8 cellular contexts compared by ENCODE assay signal in the genomic region with DNA sequence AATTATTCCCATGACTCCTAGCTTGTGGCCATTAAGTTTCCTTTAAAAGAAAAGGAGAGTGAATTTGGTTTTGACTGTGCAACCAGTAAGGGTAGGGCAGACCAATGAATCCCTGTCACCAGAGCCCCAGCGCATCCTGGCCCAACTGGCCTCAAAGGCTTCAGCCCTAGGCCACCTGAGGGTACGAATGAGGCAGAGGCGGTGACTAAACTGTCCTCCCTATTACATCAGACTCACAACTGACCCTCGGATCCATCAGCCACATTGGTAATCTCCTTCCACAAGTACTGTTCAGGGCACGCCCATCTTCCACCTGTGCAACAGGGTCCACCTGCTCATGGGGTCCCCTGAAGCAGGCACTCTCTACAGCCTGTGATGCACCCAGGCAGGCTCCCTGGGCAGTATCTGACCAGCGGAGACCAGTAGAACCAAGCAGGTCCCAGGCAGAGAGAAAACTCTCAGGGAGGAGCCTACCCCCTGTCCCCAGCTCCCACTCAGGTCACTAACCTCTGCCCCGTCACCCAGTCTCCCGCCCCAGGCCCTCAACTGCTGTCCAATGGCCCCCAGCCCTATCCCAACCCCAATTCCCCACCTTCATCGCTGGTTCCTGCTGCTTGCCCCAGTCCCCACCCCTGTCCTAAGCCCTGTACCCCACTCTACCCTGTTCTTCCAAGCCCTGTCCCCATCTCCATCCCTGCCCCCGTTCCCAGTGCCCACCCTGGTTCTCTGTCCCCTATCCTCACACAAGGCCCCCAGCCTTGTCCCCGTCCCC. TPM values are rescaled to one million over a fixed set of nuclear protein-coding genes. Genes with fewer than 3 reads are reported as not detected.
DNase-seq lines count a peak whose midpoint lies in the region; ATAC-seq, FAIRE-seq and TF ChIP-seq lines count a peak whose summit lies in the region.

No MANE protein-coding gene starts in this region.

- peaks cover 17% of the 10 kb centered on the region for H3K4me1 Mint-ChIP-seq in activated B cell treated with CpG ODN at 0.5 μM for 24 hours

- H3K9me3 ChIP-seq in heart left ventricle = no peaks in the 10 kb centered on the region
- no peaks in the 10 kb centered on the region for H3K9me3 ChIP-seq in gastrocnemius medialis

- peak; percentile 6 for DNase-seq in GM12892 (ENCODE audit: insufficient read length)
- DNase-seq in activated B cell treated with CpG ODN at 0.5 μM for 24 hours = no peak
- peak in 1 of 5 donors; percentile 4 for DNase-seq in heart left ventricle
- no peak for DNase-seq in gastrocnemius medialis
- no peak for DNase-seq in globus pallidus (ENCODE audit: low spot score)
- DNase-seq in urothelium cell line (ENCODE audit: low spot score) = no peak

- POLR2A ChIA-PET in activated B cell treated with CpG ODN at 0.5 μM for 24 hours (lab: Charles Lee) = interaction anchor here (1.6 kb wide), 1 partner anchor 17 kb away, joined by 8 read pairs; no protein-coding TSS in a partner anchor

- H3K27me3 Mint-ChIP-seq in activated B cell treated with CpG ODN at 0.5 μM for 24 hours = no peaks in the 10 kb centered on the region

- H3K36me3 Mint-ChIP-seq in activated B cell treated with CpG ODN at 0.5 μM for 24 hours (ENCODE audit: low read depth) = peaks cover 36% of the 10 kb centered on the region

- H3K4me1 ChIP-seq in heart left ventricle (peaks cover 0 to 27% (median 19%) of the 10 kb centered on the region in 12 donors), gastrocnemius medialis (peaks cover 21 to 27% of the 10 kb centered on the region in 2 donors)

- H3K27me3 ChIP-seq in heart left ventricle = no peaks in the 10 kb centered on the region
- no peaks in the 10 kb centered on the region for H3K27me3 ChIP-seq in gastrocnemius medialis

- no peaks in the 10 kb centered on the region for H3K9me3 Mint-ChIP-seq in activated B cell treated with CpG ODN at 0.5 μM for 24 hours

- WGBS in heart left ventricle, 4 donors = 61 to 64% (median 62%) methylated on average over 11 of the region's 11 CpGs

- TF ChIP-seq CTCF in activated B cell treated with CpG ODN at 0.5 μM for 24 hours (IDR thresholded peaks at IDR 0.05) = no peak
- no peak for TF ChIP-seq CTCF in heart left ventricle (IDR thresholded peaks at IDR 0.05)
- no peak for TF ChIP-seq CTCF in gastrocnemius medialis (IDR thresholded peaks at IDR 0.05 in 4 of 5, conservative IDR thresholded peaks at IDR 0.05 in 1 of 5)

- H3K4me3 Mint-ChIP-seq in activated B cell treated with CpG ODN at 0.5 μM for 24 hours = peak overlapping the region; percentile 89

- intact Hi-C loops in activated B cell treated with CpG ODN at 0.5 μM for 24 hours (cut with micrococcal nuclease) (loop anchor here (5.0 kb wide), 1 partner anchor 37 kb away; no protein-coding TSS in a partner anchor), heart left ventricle (cut with DNase I) (loop anchor here in 4 of 10 donors (5.0 to 10.0 kb wide), 2 partner anchors 60 to 77 kb away; a partner anchor contains a TSS), gastrocnemius medialis (cut with DNase I; ENCODE audit: low total_unique reads) (loop anchor here (5.0 kb wide), 1 partner anchor 73 kb away; a partner anchor contains a TSS)

- H3K27ac Mint-ChIP-seq in activated B cell treated with CpG ODN at 0.5 μM for 24 hours = peak overlapping the region; percentile 53

- ATAC-seq in activated B cell treated with CpG ODN at 0.5 μM for 24 hours (ENCODE audit: low read depth) (no peak), heart left ventricle (no peak), gastrocnemius medialis (no peak), HG02840 (IDR thresholded peaks at IDR 0.05; ENCODE audit: low FRiP score, unreplicated experiment) (no peak), HG02571 (IDR thresholded peaks at IDR 0.05; ENCODE audit: unreplicated experiment) (no peak)

- in situ Hi-C loops in gastrocnemius medialis (cut with MboI; ENCODE audit: low sequenced_read_pairs in 4 of 4) = no loop called here

- H3K36me3 ChIP-seq in heart left ventricle = peaks cover 0 to 45% (median 36%) of the 10 kb centered on the region in 9 donors
- H3K36me3 ChIP-seq in gastrocnemius medialis = peaks cover 0 to 31% of the 10 kb centered on the region in 2 donors

- H3K27ac ChIP-seq in heart left ventricle = peak overlapping the region in 7 of 12 donors; percentile 13 to 96 (median 92)
- H3K27ac ChIP-seq in gastrocnemius medialis = peak overlapping the region; percentile 88 to 100 (median 97)

- peak overlapping the region; percentile 41 to 97 (median 82) for H3K4me3 ChIP-seq in heart left ventricle
- H3K4me3 ChIP-seq in gastrocnemius medialis = peak overlapping the region; percentile 87 to 100 (median 94)

- CTCF ChIA-PET in activated B cell treated with CpG ODN at 0.5 μM for 24 hours (lab: Charles Lee) = no interaction called here

- TF ChIP-seq POLR2A in GM12892 (IDR thresholded peaks at IDR 0.05; ENCODE audit: low read depth, low read length) (no peak), heart left ventricle (IDR thresholded peaks at IDR 0.05) (no peak), gastrocnemius medialis (IDR thresholded peaks at IDR 0.05) (no peak)

- FAIRE-seq in GM12892 (lab: Jason Lieb, UNC) (no peak), urothelium cell line (lab: Jason Lieb, UNC) (no peak)

RNA-seq across cellular contexts. Expression of a gene that starts 0.9 kb away (rescaled TPM):
- polyA plus RNA-seq in GM12892 (2012; ENCODE audit: missing spikeins) = 382 TPM
- total RNA-seq in activated B cell treated with CpG ODN at 0.5 μM for 24 hours (282 and 298 TPM in 2 replicates), heart left ventricle (100 to 1,000 TPM; 289 to 467 (median 341) TPM), gastrocnemius medialis (100 to 1,000 TPM; 285 to 440 (median 334) TPM)
- polyA plus RNA-seq in heart left ventricle = 100 to 1,000 TPM; 454 to 605 TPM

RNA-seq across cellular contexts. Expression of a gene that starts 13.0 kb away (rescaled TPM):
- 2.3 TPM for polyA plus RNA-seq in GM12892 (2012; ENCODE audit: missing spikeins)
- 5.2 and 6.1 TPM in 2 replicates for total RNA-seq in activated B cell treated with CpG ODN at 0.5 μM for 24 hours
- total RNA-seq in heart left ventricle = 1 to 10 TPM; 2.9 to 8.3 (median 6.1) TPM
- 10 to 100 TPM in 1 of 2 donors, 1 to 10 TPM in 1; 4.5 to 14.9 TPM for polyA plus RNA-seq in heart left ventricle
- total RNA-seq in gastrocnemius medialis = 1 to 10 TPM in 3 of 4 donors, under 1 TPM in 1; 0.95 to 2.3 (median 1.7) TPM

RNA-seq across cellular contexts. Expression of a gene that starts 16.0 kb away (rescaled TPM):
- polyA plus RNA-seq in GM12892 (2012; ENCODE audit: missing spikeins) = 113 TPM
- total RNA-seq in activated B cell treated with CpG ODN at 0.5 μM for 24 hours = 58.8 and 64.6 TPM in 2 replicates
- total RNA-seq in heart left ventricle = 100 to 1,000 TPM; 230 to 386 (median 266) TPM
- 100 to 1,000 TPM; 225 to 717 TPM for polyA plus RNA-seq in heart left ventricle
- total RNA-seq in gastrocnemius medialis = 100 to 1,000 TPM in 3 of 4 donors, 10 to 100 TPM in 1; 98.8 to 204 (median 152) TPM

RNA-seq across cellular contexts. Expression of a gene that starts 21.1 kb away (rescaled TPM):
- 14.3 TPM for polyA plus RNA-seq in GM12892 (2012; ENCODE audit: missing spikeins)
- 49.7 and 58.2 TPM in 2 replicates for total RNA-seq in activated B cell treated with CpG ODN at 0.5 μM for 24 hours
- total RNA-seq in heart left ventricle = 10 to 100 TPM in 3 of 9 donors, 1 to 10 TPM in 6; 6.3 to 14.7 (median 9.1) TPM
- polyA plus RNA-seq in heart left ventricle = 10 to 100 TPM; 10.6 to 28.3 TPM
- 1 to 10 TPM; 3.5 to 6.6 (median 4.8) TPM for total RNA-seq in gastrocnemius medialis

RNA-seq across cellular contexts. Expression of a gene that starts 22.9 kb away (rescaled TPM):
- 0.87 TPM for polyA plus RNA-seq in GM12892 (2012; ENCODE audit: missing spikeins)
- total RNA-seq in activated B cell treated with CpG ODN at 0.5 μM for 24 hours (1.0 and 1.6 TPM in 2 replicates), heart left ventricle (1 to 10 TPM; 2.6 to 7.0 (median 6.2) TPM), gastrocnemius medialis (1 to 10 TPM; 1.3 to 2.1 (median 1.6) TPM)
- 1 to 10 TPM; 2.8 to 5.5 TPM for polyA plus RNA-seq in heart left ventricle
